In genomic region chr20:47775039-47775438, GRCh38 we compare ENCODE assay signal across 19 cellular contexts. TPM values are rescaled to one million over a fixed set of nuclear protein-coding genes. Genes with fewer than 3 reads are reported as not detected.
A peak's percentile ranks its signal among the peaks of the same experiment; 100 is the strongest.
DNase-seq lines count a peak whose midpoint lies in the region; ATAC-seq, FAIRE-seq and TF ChIP-seq lines count a peak whose summit lies in the region.
"Had no signal": no experiment of that assay in that cellular context is flagged by ENCODE, and none has a peak within 500 bp of the region (broad histone marks: within the 10 kb centered on the region; RNA-seq: fewer than 3 reads in every experiment).

No MANE protein-coding gene starts in this region.

- CTCF ChIA-PET in HEK293 (lab: Yijun Ruan, JAX): interaction anchor here (0.5 to 0.6 kb wide), 2 partner anchors 9 to 518 kb away, joined by 3 to 4 read pairs; no protein-coding TSS in a partner anchor

- H3K36me3 ChIP-seq in HEK293 (ENCODE audit: control insufficient read depth in 2 of 2, insufficient read depth in 1 of 2, low read length in 2 of 2) (peaks cover 0 to 8% of the 10 kb centered on the region in 2 experiments; a peak in 1 of 3 replicates), NT2/D1 (ENCODE audit: insufficient read depth, insufficient read length, low read length) (peaks cover 55% of the 10 kb centered on the region), transverse colon (no peaks in the 10 kb centered on the region), pancreas (no peaks in the 10 kb centered on the region)

- POLR2A ChIA-PET in HEK293 (lab: Yijun Ruan, JAX): no interaction called here

- TF ChIP-seq EP300 in transverse colon (IDR thresholded peaks at IDR 0.05; ENCODE audit: low read depth): no peak

- peaks cover 98% of the 10 kb centered on the region for H3K4me1 Mint-ChIP-seq in dendritic cell treated with granulocyte-macrophage colony-stimulating factor and Interleukin-4, amounts not matched to agents 40 ng/mL and 50 ng/mL, for 4 days (ENCODE audit: low read depth)
- H3K4me1 Mint-ChIP-seq: B cell, IgD-negative memory B cell had no signal

- peak overlapping the region; percentile 8 for H3K9ac ChIP-seq in NT2/D1 (ENCODE audit: insufficient read length, low read depth)
- H3K9ac ChIP-seq: GM23248 had no signal

- no peaks in the 10 kb centered on the region for H3K27me3 Mint-ChIP-seq in dendritic cell treated with granulocyte-macrophage colony-stimulating factor and Interleukin-4, amounts not matched to agents 40 ng/mL and 50 ng/mL, for 4 days

- H3K27me3 ChIP-seq in NT2/D1 (ENCODE audit: insufficient read depth, insufficient read length) (no peaks in the 10 kb centered on the region), transverse colon (no peaks in the 10 kb centered on the region), pancreas (no peaks in the 10 kb centered on the region)

- DNase-seq in NT2/D1 (ENCODE audit: low read depth, low spot score) (no peak), transverse colon (no peak), urothelium cell line (ENCODE audit: low spot score) (no peak), pancreas (no peak)
- DNase-seq: C1 segment of cervical spinal cord; Calu3; CD4-positive, alpha-beta T cell; DND-41; GDM1; GM23248 had no signal

- no peak overlapping the region for H3K4me3 Mint-ChIP-seq in dendritic cell treated with granulocyte-macrophage colony-stimulating factor and Interleukin-4, amounts not matched to agents 40 ng/mL and 50 ng/mL, for 4 days
- H3K4me3 Mint-ChIP-seq: B cell; CD4-positive, alpha-beta T cell; IgD-negative memory B cell had no signal

- in situ Hi-C loops in transverse colon (cut with MboI; ENCODE audit: low pct_ligation_motif_present in 1 of 4, low pct_unique_long_range_greater_than_20kb in 1 of 4, low sequenced_read_pairs in 3 of 4): no loop called here

- H3K27ac Mint-ChIP-seq in dendritic cell treated with granulocyte-macrophage colony-stimulating factor and Interleukin-4, amounts not matched to agents 40 ng/mL and 50 ng/mL, for 4 days: peak overlapping the region; percentile 76
- H3K27ac Mint-ChIP-seq: B cell; CD4-positive, alpha-beta T cell had no signal

- H3K36me3 Mint-ChIP-seq in dendritic cell treated with granulocyte-macrophage colony-stimulating factor and Interleukin-4, amounts not matched to agents 40 ng/mL and 50 ng/mL, for 4 days (ENCODE audit: low read depth): peaks cover 82% of the 10 kb centered on the region
- H3K36me3 Mint-ChIP-seq: IgD-negative memory B cell had no signal

- no peak for TF ChIP-seq CTCF in HEK293 (tag by site-specific recombination; IDR thresholded peaks at IDR 0.05)
- no peak for TF ChIP-seq CTCF in transverse colon (IDR thresholded peaks at IDR 0.05)
- TF ChIP-seq CTCF in pancreas (IDR thresholded peaks at IDR 0.05): no peak

- no peaks in the 10 kb centered on the region for H3K9me3 Mint-ChIP-seq in dendritic cell treated with granulocyte-macrophage colony-stimulating factor and Interleukin-4, amounts not matched to agents 40 ng/mL and 50 ng/mL, for 4 days
- H3K9me3 Mint-ChIP-seq: CD4-positive, alpha-beta T cell had no signal

- H3K4me1 ChIP-seq in HEK293 (ENCODE audit: control insufficient read depth, insufficient read depth, low read length) (no peaks in the 10 kb centered on the region), NT2/D1 (ENCODE audit: insufficient read depth, insufficient read length) (peaks cover 13% of the 10 kb centered on the region), transverse colon (peaks cover 4 to 49% (median 28%) of the 10 kb centered on the region in 4 donors), pancreas (no peaks in the 10 kb centered on the region)

- intact Hi-C loops in dendritic cell treated with granulocyte-macrophage colony-stimulating factor and Interleukin-4, amounts not matched to agents 40 ng/mL and 50 ng/mL, for 4 days (cut with micrococcal nuclease): no loop called here
- intact Hi-C loops in transverse colon (cut with DNase I; ENCODE audit: low total_unique reads): no loop called here
- intact Hi-C loops in pancreas (cut with DNase I): no loop called here

- FAIRE-seq in urothelium cell line (lab: Jason Lieb, UNC) (no peak), pancreas (lab: Jason Lieb, UNC) (no peak)
- FAIRE-seq: A204.1, GM18507, H54 had no signal

- ATAC-seq in pancreas: no peak
- no peak for ATAC-seq in GM21515 (IDR thresholded peaks at IDR 0.05; ENCODE audit: unreplicated experiment)
- ATAC-seq: HCT116 had no signal

- 93% methylated on average over 5 of the region's 5 CpGs; no CpG with 5 or more reads in 1 of the 2 donors for WGBS in transverse colon (ENCODE audit: low coverage in 1 of 2), 2 donors
- 93 to 95% methylated on average over 5 of the region's 5 CpGs for WGBS in pancreas, 2 donors

- no peak overlapping the region for H3K4me3 ChIP-seq in HEK293 (ENCODE audit: low read depth, low read length)
- H3K4me3 ChIP-seq in NT2/D1 (ENCODE audit: insufficient read length, low read depth): no peak overlapping the region
- no peak overlapping the region for H3K4me3 ChIP-seq in transverse colon
- no peak overlapping the region for H3K4me3 ChIP-seq in pancreas
- H3K4me3 ChIP-seq: GM23248 had no signal

- H3K9me3 ChIP-seq in HEK293 (ENCODE audit: control insufficient read depth, insufficient read depth, low read depth, low read length) (no peaks in the 10 kb centered on the region), NT2/D1 (ENCODE audit: insufficient read depth, low read length) (peaks cover 4% of the 10 kb centered on the region; the same call in 1 of the 2 replicates), transverse colon (no peaks in the 10 kb centered on the region), pancreas (no peaks in the 10 kb centered on the region)

- H3K27ac ChIP-seq in HEK293 (ENCODE audit: extremely low read depth, low read depth, low read length): no peak overlapping the region
- H3K27ac ChIP-seq in transverse colon: peak overlapping the region; percentile 73 to 85 (median 80)
- peak overlapping the region in 2 of 4 donors; percentile 65 to 82 for H3K27ac ChIP-seq in pancreas
- H3K27ac ChIP-seq: GM23248 had no signal

- TF ChIP-seq POLR2A in transverse colon (IDR thresholded peaks at IDR 0.05): no peak

TF ChIP-seq in HEK293, 187 proteins besides CTCF, POLR2A, EP300 and RAD21:
- TF ChIP-seq ZNF692 (tag by site-specific recombination; IDR thresholded peaks at IDR 0.05): 0 out of 2 replicates have a peak, but pooled peaks have one; percentile 31
- TF ChIP-seq, protein P1, sequence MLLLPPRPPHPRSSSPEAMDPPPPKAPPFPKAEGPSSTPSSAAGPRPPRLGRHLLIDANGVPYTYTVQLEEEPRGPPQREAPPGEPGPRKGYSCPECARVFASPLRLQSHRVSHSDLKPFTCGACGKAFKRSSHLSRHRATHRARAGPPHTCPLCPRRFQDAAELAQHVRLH (tag by site-specific recombination; IDR thresholded peaks at IDR 0.05): no peak

RNA-seq across cellular contexts. Expression of gene SULF2, which starts 10.2 kb away (rescaled TPM):
- total RNA-seq in transverse colon (100 to 1,000 TPM; 103 to 257 (median 191) TPM), pancreas (10 to 100 TPM in 3 of 6 donors, 1 to 10 TPM in 3; 4.5 to 41.7 (median 8.5) TPM)
- polyA plus RNA-seq in pancreas: 10 to 100 TPM in 1 of 2 donors, 1 to 10 TPM in 1; 7.7 to 14.2 TPM
